Comparison of ENCODE assay signal across 11 cellular contexts in genomic region chr17:17700251-17700969, GRCh38. TPM values are rescaled to one million over a fixed set of nuclear protein-coding genes. Genes with fewer than 3 reads are reported as not detected.
DNase-seq lines count a peak whose midpoint lies in the region; ATAC-seq and TF ChIP-seq lines count a peak whose summit lies in the region.
"Had no signal": no experiment of that assay in that cellular context is flagged by ENCODE, and none has a peak within 500 bp of the region (broad histone marks: within the 10 kb centered on the region; RNA-seq: fewer than 3 reads in every experiment).

No MANE protein-coding gene starts in this region.

- H2BK120ac ChIP-seq in H9 (ENCODE audit: low read depth, low read length, poor library complexity, severe bottlenecking) = no peak overlapping the region

- H3F3A ChIP-seq in smooth muscle cell (ENCODE audit: low read depth) = peaks cover 9% of the 10 kb centered on the region

- peaks cover 99% of the 10 kb centered on the region for H3K27me3 Mint-ChIP-seq in H9 (ENCODE audit: low read depth)

- no peaks in the 10 kb centered on the region for H3K23me2 ChIP-seq in H9 (ENCODE audit: insufficient read length, low read depth, low read length, poor library complexity, severe bottlenecking)

- peaks cover 89% of the 10 kb centered on the region for H3K27me3 ChIP-seq in H9 (ENCODE audit: insufficient read depth, low read length)
- no peaks in the 10 kb centered on the region for H3K27me3 ChIP-seq in ascending aorta
- no peaks in the 10 kb centered on the region for H3K27me3 ChIP-seq in smooth muscle cell (ENCODE audit: low read depth)

- no peak overlapping the region for H2BK12ac ChIP-seq in H9 (ENCODE audit: insufficient read length, low read depth, low read length)

- peak overlapping the region in 1 of 2 experiments; percentile 74; a peak in 3 of 5 replicates for H3K4me3 Mint-ChIP-seq in H9

- H3K9me3 Mint-ChIP-seq in H9 = peaks cover 0 to 5% of the 10 kb centered on the region in 2 experiments; a peak in 2 of 5 replicates

- H3K4me3 ChIP-seq in ascending aorta = peak overlapping the region; percentile 41 to 61
- H3K4me3 ChIP-seq in smooth muscle cell = peak overlapping the region; percentile 18
- H3K4me3 ChIP-seq: SK-N-MC had no signal

- H3K4me1 ChIP-seq in H9 (ENCODE audit: insufficient read depth, low read length) (peaks cover 6% of the 10 kb centered on the region; the same call in 1 of the 2 replicates), ascending aorta (peaks cover 3 to 37% of the 10 kb centered on the region in 2 donors), smooth muscle cell (ENCODE audit: low read depth) (peaks cover 31% of the 10 kb centered on the region)

- no peak overlapping the region for H3K23ac ChIP-seq in H9 (ENCODE audit: insufficient read length, low read depth, low read length)

- H3K4ac ChIP-seq in H9 (ENCODE audit: low read depth, low read length) = no peak overlapping the region

- no peak overlapping the region for H3K56ac ChIP-seq in H9 (ENCODE audit: insufficient read length, low read depth, low read length)

- no peaks in the 10 kb centered on the region for H3K79me1 ChIP-seq in H9 (ENCODE audit: insufficient read depth, low read depth, low read length, poor library complexity, severe bottlenecking)

- H2BK20ac ChIP-seq in H9 (ENCODE audit: low read depth, low read length, poor library complexity, severe bottlenecking) = no peak overlapping the region

- H2AFZ ChIP-seq in H9 (ENCODE audit: low read length) (no peak overlapping the region), smooth muscle cell (ENCODE audit: low read depth) (no peak overlapping the region)

- H4K5ac ChIP-seq in H9 (ENCODE audit: insufficient read length, low read depth, low read length) = no peak overlapping the region

- no peak overlapping the region for H3K27ac ChIP-seq in H9 (ENCODE audit: insufficient read length, low read depth, low read length)
- peak overlapping the region in 1 of 2 donors; percentile 34 for H3K27ac ChIP-seq in ascending aorta
- no peak overlapping the region for H3K27ac ChIP-seq in smooth muscle cell (ENCODE audit: low read depth)
- H3K27ac ChIP-seq: SK-N-MC had no signal

- H4K20me1 ChIP-seq in H9 (ENCODE audit: control insufficient read depth, insufficient read depth, insufficient read length) (peaks cover 2% of the 10 kb centered on the region), smooth muscle cell (ENCODE audit: low read depth) (peaks cover 100% of the 10 kb centered on the region)

- H2BK15ac ChIP-seq in H9 (ENCODE audit: low read depth, low read length) = no peak overlapping the region

- H4K91ac ChIP-seq in H9 (ENCODE audit: insufficient read length, low read depth, low read length) = no peak overlapping the region

- H3K36me3 Mint-ChIP-seq in H9 (ENCODE audit: insufficient read depth in 1 of 3, low read depth in 3 of 3) = peaks cover 0 to 2% (median 0%) of the 10 kb centered on the region in 3 experiments; a peak in 2 of 7 replicates

- no peak overlapping the region for H2AK5ac ChIP-seq in H9 (ENCODE audit: insufficient read length, low read length)

- no peak overlapping the region for H3K14ac ChIP-seq in H9 (ENCODE audit: insufficient read depth, low read length)

- TF ChIP-seq CTCF in H9 (conservative IDR thresholded peaks at IDR 0.05) (no peak), ascending aorta (IDR thresholded peaks at IDR 0.05) (no peak), smooth muscle cell (IDR thresholded peaks at IDR 0.05; ENCODE audit: borderline replicate concordance, insufficient read depth, poor library complexity, severe bottlenecking) (no peak)

- H3K18ac ChIP-seq in H9 (ENCODE audit: insufficient read length, low read depth, low read length) = no peak overlapping the region

- peaks cover 28 to 56% of the 10 kb centered on the region in 2 experiments for H3K4me1 Mint-ChIP-seq in H9

- no peak overlapping the region for H2BK5ac ChIP-seq in H9 (ENCODE audit: insufficient read length, low read length)

- H3K9me3 ChIP-seq in H9 (ENCODE audit: control insufficient read depth, low read depth, low read length) (no peaks in the 10 kb centered on the region), ascending aorta (no peaks in the 10 kb centered on the region), smooth muscle cell (replicated peaks; ENCODE audit: low read depth) (no peaks in the 10 kb centered on the region)

- no peak overlapping the region for H4K8ac ChIP-seq in H9 (replicated peaks; ENCODE audit: insufficient read length, low read depth, low read length)

- DNase-seq in H9 = peak; percentile 94
- DNase-seq in ascending aorta (ENCODE audit: low spot score in 2 of 2) = no peak
- DNase-seq in iPS-NIHi7 (ENCODE audit: extremely low spot score) = peak; percentile 84
- no peak for DNase-seq in smooth muscle cell (lab: John Stamatoyannopoulos, UW; ENCODE audit: unreplicated experiment)
- DNase-seq in NCI-H345 treated with DMSO at 0.1 percent for 48 hours (lab: John Stamatoyannopoulos, UW; ENCODE audit: unreplicated experiment) = no peak
- no peak for DNase-seq in NCI-H1694 treated with DMSO at 0.1 percent for 48 hours (lab: John Stamatoyannopoulos, UW)
- DNase-seq in dermis blood vessel endothelial cell = no peak
- DNase-seq: activated CD8-positive, alpha-beta memory T cell treated with anti-CD3 and anti-CD28 coated beads, Interleukin-2, amount 50 U/mL, for 4 hours; stimulated activated CD8-positive, alpha-beta memory T cell treated with anti-CD3 and anti-CD28 coated beads, Interleukin-4, amount 100 ng/mL, for 48 hours had no signal

- H3K4me2 ChIP-seq in H9 (ENCODE audit: insufficient read depth, insufficient read length, low read length) = peak overlapping the region; percentile 14
- peak overlapping the region; percentile 78 for H3K4me2 ChIP-seq in smooth muscle cell

- intact Hi-C loops in ascending aorta (cut with DNase I) = no loop called here

- no peak for ATAC-seq in GM21717 (IDR thresholded peaks at IDR 0.05; ENCODE audit: unreplicated experiment)

- H3K9ac ChIP-seq in H9 (ENCODE audit: extremely low read depth, insufficient read length, low read length) (no peak overlapping the region), smooth muscle cell (ENCODE audit: low read depth) (no peak overlapping the region)

- no CpG with 5 or more reads among the region's 86 CpGs for WGBS in H9 (ENCODE audit: extremely low coverage, insufficient read length, low lambda C conversion rate)
- 24% methylated on average over 65 of the region's 86 CpGs for WGBS in smooth muscle cell (ENCODE audit: low lambda C conversion rate)

- no peaks in the 10 kb centered on the region for H3K79me2 ChIP-seq in H9 (ENCODE audit: insufficient read depth, low read length)
- peaks cover 100% of the 10 kb centered on the region for H3K79me2 ChIP-seq in smooth muscle cell (ENCODE audit: low read depth)

- H3K27ac Mint-ChIP-seq in H9 = no peak overlapping the region

- H3T11ph ChIP-seq in H9 (ENCODE audit: low read length) = no peak overlapping the region

- H3K36me3 ChIP-seq in ascending aorta = no peaks in the 10 kb centered on the region
- H3K36me3 ChIP-seq in smooth muscle cell (ENCODE audit: low read depth) = no peaks in the 10 kb centered on the region

RNA-seq across cellular contexts. Expression of gene RAI1, which starts 19.2 kb away (rescaled TPM):
- total RNA-seq in H9 (2021) = 1.5 and 1.9 TPM in 2 replicates
- 24.7 TPM for total RNA-seq in ascending aorta
- total RNA-seq in smooth muscle cell = 11.1 and 12.2 TPM in 2 replicates
- polyA plus RNA-seq in smooth muscle cell = 17.6 and 19.2 TPM in 2 replicates
- 10.4 and 17.9 TPM in 2 replicates for total RNA-seq in dermis blood vessel endothelial cell

Comparison
In these comparisons a context has a peak if more than half of its experiments do, and no peak if none do; other contexts are left out.
1. DNase-seq: peak in H9 (single experiment) and iPS-NIHi7 (single experiment); none in ascending aorta (0 of 2), smooth muscle cell (single experiment), NCI-H345 treated with DMSO at 0.1 percent for 48 hours (single experiment), NCI-H1694 treated with DMSO at 0.1 percent for 48 hours (single experiment) and dermis blood vessel endothelial cell (single experiment).